Comparison of ENCODE assay signal across 1 cellular context in genomic region chr4:150579591-150580234, GRCh38.
TF ChIP-seq lines count a peak whose summit lies in the region.

No MANE protein-coding gene starts in this region.

TF ChIP-seq in GM23338, 12 proteins besides CTCF, POLR2A, EP300 and RAD21 (continued from another document):
- TF ChIP-seq REST (IDR thresholded peaks at IDR 0.05; ENCODE audit: unreplicated experiment): no peak
- no peak for TF ChIP-seq EZH2phosphoT487 (IDR thresholded peaks at IDR 0.05; ENCODE audit: unreplicated experiment)
- no peak for TF ChIP-seq JUNB (IDR thresholded peaks at IDR 0.05; ENCODE audit: unreplicated experiment)
